9 cellular contexts compared by ENCODE assay signal in genomic region chr1:110872745-110873435, GRCh38. TPM values are rescaled to one million over a fixed set of nuclear protein-coding genes. Genes with fewer than 3 reads are reported as not detected.
DNase-seq lines count a peak whose midpoint lies in the region; ATAC-seq and TF ChIP-seq lines count a peak whose summit lies in the region.
"Had no signal": no experiment of that assay in that cellular context is flagged by ENCODE, and none has a peak within 500 bp of the region (broad histone marks: within the 10 kb centered on the region; RNA-seq: fewer than 3 reads in every experiment).

Gene CD53, plus strand, starts transcription at chr1:110873148. Its CDS starts 18,261 bp downstream, at chr1:110891409.

- CTCF ChIA-PET in activated B cell treated with CpG ODN at 0.5 μM for 24 hours (lab: Charles Lee) = interaction anchor here (0.6 to 5.5 kb wide), 6 partner anchors 12 to 845 kb away, joined by 3 to 44 read pairs (median 4); no protein-coding TSS in a partner anchor

- H3K4me1 ChIP-seq in esophagus squamous epithelium = no peaks in the 10 kb centered on the region

- H3K9me3 ChIP-seq in esophagus squamous epithelium = no peaks in the 10 kb centered on the region

- peak; percentile 47 for DNase-seq in stimulated activated CD4-positive, alpha-beta T cell treated with anti-CD3 and anti-CD28 coated beads, Interleukin-15, amount 100 ng/mL, for 24 hours
- DNase-seq in stimulated activated CD4-positive, alpha-beta T cell treated with anti-CD3 and anti-CD28 coated beads, Interleukin-2, amount 100 ng/mL, for 48 hours = no peak
- DNase-seq in activated B cell treated with CpG ODN at 0.5 μM for 24 hours (peak; percentile 27), esophagus squamous epithelium (lab: John Stamatoyannopoulos, UW) (no peak), DMS114 treated with DMSO at 0.1 percent for 48 hours (lab: John Stamatoyannopoulos, UW; ENCODE audit: unreplicated experiment) (no peak), AG08396 (ENCODE audit: low spot score) (no peak)

- WGBS in esophagus squamous epithelium, 2 donors = 53 to 60% methylated on average over 9 of the region's 9 CpGs

- peak within 1 kb of the TSS; percentile 96 for H3K4me3 Mint-ChIP-seq in activated B cell treated with CpG ODN at 0.5 μM for 24 hours
- H3K4me3 Mint-ChIP-seq in stimulated activated naive CD8-positive, alpha-beta T cell treated with anti-CD3 and anti-CD28 coated beads, Interleukin-15, Interleukin-2, amounts not matched to agents 100 ng/mL and 50 ng/mL, for 24 hours = peak within 1 kb of the TSS; percentile 97

- ATAC-seq in HG03175 (IDR thresholded peaks at IDR 0.05; ENCODE audit: unreplicated experiment) (peak; percentile 69), activated B cell treated with CpG ODN at 0.5 μM for 24 hours (ENCODE audit: low read depth) (peak; percentile 64)

- H3K27ac ChIP-seq in esophagus squamous epithelium = peak within 1 kb of the TSS; percentile 53 to 82 (median 69)

- H3K27me3 Mint-ChIP-seq in activated B cell treated with CpG ODN at 0.5 μM for 24 hours = no peaks in the 10 kb centered on the region
- no peaks in the 10 kb centered on the region for H3K27me3 Mint-ChIP-seq in stimulated activated naive CD8-positive, alpha-beta T cell treated with anti-CD3 and anti-CD28 coated beads, Interleukin-15, Interleukin-2, amounts not matched to agents 100 ng/mL and 50 ng/mL, for 24 hours

- intact Hi-C loops in activated B cell treated with CpG ODN at 0.5 μM for 24 hours (cut with micrococcal nuclease) = loop anchor here (1.0 to 10.0 kb wide), 11 partner anchors 7 to 742 kb away; partner anchors contain the start of genes C1orf162, LRIF1 and RAP1A
- intact Hi-C loops in esophagus squamous epithelium (cut with DNase I) = no loop called here

- H3K27ac Mint-ChIP-seq in activated B cell treated with CpG ODN at 0.5 μM for 24 hours = peak within 1 kb of the TSS; percentile 99
- peak within 1 kb of the TSS; percentile 99 for H3K27ac Mint-ChIP-seq in stimulated activated naive CD8-positive, alpha-beta T cell treated with anti-CD3 and anti-CD28 coated beads, Interleukin-15, Interleukin-2, amounts not matched to agents 100 ng/mL and 50 ng/mL, for 24 hours

- H3K36me3 ChIP-seq in esophagus squamous epithelium = no peaks in the 10 kb centered on the region

- POLR2A ChIA-PET in activated B cell treated with CpG ODN at 0.5 μM for 24 hours (lab: Charles Lee) = interaction anchor here (0.6 to 6.4 kb wide), 25 partner anchors 12 to 838 kb away, joined by 3 to 98 read pairs (median 7); partner anchors contain the start of genes CEPT1, DRAM2, LRIF1 and RBM15

- peaks cover 75% of the 10 kb centered on the region for H3K4me1 Mint-ChIP-seq in activated B cell treated with CpG ODN at 0.5 μM for 24 hours
- peaks cover 57% of the 10 kb centered on the region for H3K4me1 Mint-ChIP-seq in stimulated activated naive CD8-positive, alpha-beta T cell treated with anti-CD3 and anti-CD28 coated beads, Interleukin-15, Interleukin-2, amounts not matched to agents 100 ng/mL and 50 ng/mL, for 24 hours (ENCODE audit: low read depth)

- TF ChIP-seq POLR2A in esophagus squamous epithelium (IDR thresholded peaks at IDR 0.05) = peak in 2 of 4 donors; percentile 57 to 75

- peaks cover 44% of the 10 kb centered on the region for H3K36me3 Mint-ChIP-seq in activated B cell treated with CpG ODN at 0.5 μM for 24 hours (ENCODE audit: low read depth)
- peaks cover 33% of the 10 kb centered on the region for H3K36me3 Mint-ChIP-seq in stimulated activated naive CD8-positive, alpha-beta T cell treated with anti-CD3 and anti-CD28 coated beads, Interleukin-15, Interleukin-2, amounts not matched to agents 100 ng/mL and 50 ng/mL, for 24 hours (ENCODE audit: low read depth)

- peak within 1 kb of the TSS; percentile 13 to 52 (median 33) for H3K4me3 ChIP-seq in esophagus squamous epithelium

- TF ChIP-seq CTCF in activated B cell treated with CpG ODN at 0.5 μM for 24 hours (IDR thresholded peaks at IDR 0.05) (no peak), esophagus squamous epithelium (IDR thresholded peaks at IDR 0.05) (no peak)

- H3K9me3 Mint-ChIP-seq in activated B cell treated with CpG ODN at 0.5 μM for 24 hours = no peaks in the 10 kb centered on the region
- peaks cover 1% of the 10 kb centered on the region for H3K9me3 Mint-ChIP-seq in stimulated activated naive CD8-positive, alpha-beta T cell treated with anti-CD3 and anti-CD28 coated beads, Interleukin-15, Interleukin-2, amounts not matched to agents 100 ng/mL and 50 ng/mL, for 24 hours

- H3K27me3 ChIP-seq in esophagus squamous epithelium = no peaks in the 10 kb centered on the region

RNA-seq across cellular contexts. Expression of gene CD53, which starts in this region (rescaled TPM):
- total RNA-seq in activated B cell treated with CpG ODN at 0.5 μM for 24 hours (491 and 522 TPM in 2 replicates), esophagus squamous epithelium (10 to 100 TPM in 2 of 4 donors, 1 to 10 TPM in 2; 6.6 to 31.1 (median 17.7) TPM)
- total RNA-seq: pulmonary artery endothelial cell had no signal

Comparison
In these comparisons a context has a peak if more than half of its experiments do, and no peak if none do; other contexts are left out.
1. RNA of gene CD53 (total RNA-seq): 491 to 522 TPM in activated B cell treated with CpG ODN at 0.5 μM for 24 hours; 6.6 to 31.1 TPM in esophagus squamous epithelium; every median in the first group is over 10 times any median in the second.
2. DNase-seq: peak in stimulated activated CD4-positive, alpha-beta T cell treated with anti-CD3 and anti-CD28 coated beads, Interleukin-15, amount 100 ng/mL, for 24 hours (single experiment) and activated B cell treated with CpG ODN at 0.5 μM for 24 hours (single experiment); none in stimulated activated CD4-positive, alpha-beta T cell treated with anti-CD3 and anti-CD28 coated beads, Interleukin-2, amount 100 ng/mL, for 48 hours (0 of 2), esophagus squamous epithelium (single experiment), DMS114 treated with DMSO at 0.1 percent for 48 hours (single experiment) and AG08396 (single experiment).